36 cellular contexts compared by ENCODE assay signal in the genomic region with DNA sequence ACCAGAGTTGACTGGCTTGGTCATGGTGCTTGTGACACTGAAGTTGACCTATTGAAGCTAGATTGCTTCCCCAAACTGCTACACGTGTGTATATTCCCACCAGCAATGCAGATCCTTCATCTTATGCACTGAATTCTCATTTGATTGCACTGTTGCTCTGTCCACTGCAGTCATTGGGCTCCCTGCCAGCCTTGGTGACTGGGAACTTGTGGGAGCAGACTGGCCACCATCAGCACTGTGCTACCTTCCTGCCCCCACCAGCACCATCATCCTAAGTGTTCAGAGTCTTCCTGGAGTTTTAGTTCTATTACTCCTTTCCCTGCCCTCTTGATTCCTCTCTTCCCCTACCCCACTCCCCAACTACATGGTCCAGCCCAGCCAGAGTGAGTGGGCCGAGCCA.
"Had no signal": no experiment of that assay in that cellular context is flagged by ENCODE, and none has a peak within 500 bp of the region (broad histone marks: within the 10 kb centered on the region; RNA-seq: fewer than 3 reads in every experiment).

No MANE protein-coding gene starts in this region.

- H3K27me3 ChIP-seq: body of pancreas, cardiac muscle cell, gastrocnemius medialis, heart left ventricle had no signal

- H3K4me3 Mint-ChIP-seq: activated CD4-positive, alpha-beta memory T cell treated with anti-CD3 and anti-CD28 coated beads, Interleukin-2, amount 10 ng/mL, durations not matched to agents 7 days and 5 days; activated CD4-positive, alpha-beta T cell treated with anti-CD3 and anti-CD28 coated beads, Interleukin-2, amount 10 ng/mL, durations not matched to agents 7 days and 5 days; activated naive CD4-positive, alpha-beta T cell treated with anti-CD3 and anti-CD28 coated beads for 36 hours; activated naive CD4-positive, alpha-beta T cell treated with anti-CD3 and anti-CD28 coated beads, Interleukin-2, amount 50 U/mL, for 24 hours; activated naive CD8-positive, alpha-beta T cell treated with anti-CD3 and anti-CD28 coated beads for 36 hours; activated naive CD8-positive, alpha-beta T cell treated with anti-CD3 and anti-CD28 coated beads, Interleukin-2, amount 50 U/mL, for 24 hours; activated T-cell treated with anti-CD3 and anti-CD28 coated beads, Interleukin-2, amount 50 U/mL, for 4 hours; activated T-helper 1 cell treated with anti-CD3 and anti-CD28 coated beads, Interleukin-12 subunit alpha, Interleukin-12 subunit beta, Interleukin-2, Interleukin-4 antibody, amounts not matched to agents 30 ng/mL and 10 ng/mL and 1 ng/mL, durations not matched to agents 14 hours and 24 hours and 36 hours; central memory CD8-positive, alpha-beta T cell; dendritic cell treated with granulocyte-macrophage colony-stimulating factor and Interleukin-4, amounts not matched to agents 40 ng/mL and 50 ng/mL, for 4 days; endodermal cell; T-helper 17 cell; T-helper 2 cell treated with Interferon-gamma antibody and Interleukin-4, amounts not matched to agents 5 μg/mL and 100 μg/mL, for 36 hours; WTC11 had no signal

- H3K9me3 ChIP-seq: adrenal gland, body of pancreas, gastrocnemius medialis had no signal

- ATAC-seq: activated naive CD8-positive, alpha-beta T cell treated with anti-CD3 and anti-CD28 coated beads, Interleukin-2, amount 50 U/mL, for 24 hours; body of pancreas; esophagus mucosa; gastrocnemius medialis; heart left ventricle; T-helper 17 cell; WTC11 had no signal

- H3K9me3 Mint-ChIP-seq: activated CD4-positive, alpha-beta memory T cell treated with anti-CD3 and anti-CD28 coated beads, Interleukin-2, amount 10 ng/mL, durations not matched to agents 7 days and 5 days; activated CD4-positive, alpha-beta T cell treated with anti-CD3 and anti-CD28 coated beads, Interleukin-2, amount 10 ng/mL, durations not matched to agents 7 days and 5 days; activated naive CD4-positive, alpha-beta T cell treated with anti-CD3 and anti-CD28 coated beads for 36 hours; activated naive CD4-positive, alpha-beta T cell treated with anti-CD3 and anti-CD28 coated beads, Interleukin-2, amount 50 U/mL, for 24 hours; activated naive CD8-positive, alpha-beta T cell treated with anti-CD3 and anti-CD28 coated beads for 36 hours; activated naive CD8-positive, alpha-beta T cell treated with anti-CD3 and anti-CD28 coated beads, Interleukin-2, amount 50 U/mL, for 24 hours; activated T-helper 1 cell treated with anti-CD3 and anti-CD28 coated beads, Interleukin-12 subunit alpha, Interleukin-12 subunit beta, Interleukin-2, Interleukin-4 antibody, amounts not matched to agents 30 ng/mL and 10 ng/mL and 1 ng/mL, durations not matched to agents 14 hours and 24 hours and 36 hours; activated T-helper 2 cell treated with anti-CD3 and anti-CD28 coated beads, Interferon-gamma antibody, Interleukin-2, Interleukin-4, amounts not matched to agents 10 μg/mL and 5 μg/mL and 100 μg/mL, durations not matched to agents 14 hours and 24 hours and 36 hours; central memory CD8-positive, alpha-beta T cell; dendritic cell treated with granulocyte-macrophage colony-stimulating factor and Interleukin-4, amounts not matched to agents 40 ng/mL and 50 ng/mL, for 4 days; T-helper 2 cell treated with Interferon-gamma antibody and Interleukin-4, amounts not matched to agents 5 μg/mL and 100 μg/mL, for 36 hours; WTC11 had no signal

- H3K4me1 Mint-ChIP-seq: activated naive CD4-positive, alpha-beta T cell treated with anti-CD3 and anti-CD28 coated beads, Interleukin-2, amount 50 U/mL, for 24 hours; activated naive CD8-positive, alpha-beta T cell treated with anti-CD3 and anti-CD28 coated beads for 36 hours; central memory CD8-positive, alpha-beta T cell; endodermal cell; WTC11 had no signal

- H3K27me3 Mint-ChIP-seq: activated CD4-positive, alpha-beta memory T cell treated with anti-CD3 and anti-CD28 coated beads, Interleukin-2, amount 10 ng/mL, durations not matched to agents 7 days and 5 days; activated CD4-positive, alpha-beta T cell treated with anti-CD3 and anti-CD28 coated beads, Interleukin-2, amount 10 ng/mL, durations not matched to agents 7 days and 5 days; activated naive CD8-positive, alpha-beta T cell treated with anti-CD3 and anti-CD28 coated beads for 36 hours; activated naive CD8-positive, alpha-beta T cell treated with anti-CD3 and anti-CD28 coated beads, Interleukin-2, amount 50 U/mL, for 24 hours; central memory CD8-positive, alpha-beta T cell; dendritic cell treated with granulocyte-macrophage colony-stimulating factor and Interleukin-4, amounts not matched to agents 40 ng/mL and 50 ng/mL, for 4 days; T-helper 17 cell had no signal

- H3K36me3 Mint-ChIP-seq: activated naive CD4-positive, alpha-beta T cell treated with anti-CD3 and anti-CD28 coated beads, Interleukin-2, amount 50 U/mL, for 24 hours; activated naive CD8-positive, alpha-beta T cell treated with anti-CD3 and anti-CD28 coated beads for 36 hours; WTC11 had no signal

- H3K27ac Mint-ChIP-seq: activated CD4-positive, alpha-beta memory T cell treated with anti-CD3 and anti-CD28 coated beads, Interleukin-2, amount 10 ng/mL, durations not matched to agents 7 days and 5 days; activated CD4-positive, alpha-beta T cell treated with anti-CD3 and anti-CD28 coated beads, Interleukin-2, amount 10 ng/mL, durations not matched to agents 7 days and 5 days; activated naive CD4-positive, alpha-beta T cell treated with anti-CD3 and anti-CD28 coated beads for 36 hours; activated naive CD4-positive, alpha-beta T cell treated with anti-CD3 and anti-CD28 coated beads, Interleukin-2, amount 50 U/mL, for 24 hours; activated naive CD8-positive, alpha-beta T cell treated with anti-CD3 and anti-CD28 coated beads for 36 hours; activated naive CD8-positive, alpha-beta T cell treated with anti-CD3 and anti-CD28 coated beads, Interleukin-2, amount 50 U/mL, for 24 hours; activated T-helper 1 cell treated with anti-CD3 and anti-CD28 coated beads, Interleukin-12 subunit alpha, Interleukin-12 subunit beta, Interleukin-2, Interleukin-4 antibody, amounts not matched to agents 30 ng/mL and 10 ng/mL and 1 ng/mL, durations not matched to agents 14 hours and 24 hours and 36 hours; dendritic cell treated with granulocyte-macrophage colony-stimulating factor and Interleukin-4, amounts not matched to agents 40 ng/mL and 50 ng/mL, for 4 days; endodermal cell; T-helper 17 cell; T-helper 2 cell treated with Interferon-gamma antibody and Interleukin-4, amounts not matched to agents 5 μg/mL and 100 μg/mL, for 36 hours; WTC11 had no signal

- DNase-seq: activated CD4-positive, alpha-beta memory T cell treated with anti-CD3 and anti-CD28 coated beads, Interleukin-2, amount 10 ng/mL, durations not matched to agents 7 days and 5 days; activated CD4-positive, alpha-beta T cell treated with anti-CD3 and anti-CD28 coated beads for 1 hour; activated CD4-positive, alpha-beta T cell treated with anti-CD3 and anti-CD28 coated beads for 4 hours; activated CD4-positive, alpha-beta T cell treated with anti-CD3 and anti-CD28 coated beads, Interleukin-2, amount 10 ng/mL, durations not matched to agents 7 days and 5 days; activated CD4-positive, alpha-beta T cell treated with anti-CD3 and anti-CD28 coated beads, Interleukin-2, amount 50 U/mL, for 4 hours; activated CD8-positive, alpha-beta memory T cell treated with anti-CD3 and anti-CD28 coated beads, Interleukin-2, amount 50 U/mL, for 48 hours; activated effector memory CD4-positive, alpha-beta T cell treated with anti-CD3 and anti-CD28 coated beads, Interleukin-2, amount 50 U/mL, for 16 hours; activated naive CD4-positive, alpha-beta T cell treated with anti-CD3 and anti-CD28 coated beads for 36 hours; activated naive CD8-positive, alpha-beta T cell treated with anti-CD3 and anti-CD28 coated beads for 36 hours; activated naive CD8-positive, alpha-beta T cell treated with anti-CD3 and anti-CD28 coated beads, Interleukin-2, amount 50 U/mL, for 24 hours; activated T-cell treated with anti-CD3 and anti-CD28 coated beads for 4 hours; activated T-cell treated with anti-CD3 and anti-CD28 coated beads, Interleukin-2, amount 50 U/mL, for 4 hours; adrenal gland; amygdala; aorta; dorsolateral prefrontal cortex; effector memory CD4-positive, alpha-beta T cell; endodermal cell; foreskin fibroblast; gastrocnemius medialis; glutamatergic neuron; heart left ventricle; T-helper 1 cell; T-helper 17 cell; T1000 had no signal

- H3K27ac ChIP-seq: adrenal gland, body of pancreas, cardiac muscle cell, coronary artery, dorsolateral prefrontal cortex, gastrocnemius medialis, heart left ventricle had no signal

- H3K36me3 ChIP-seq: adrenal gland, cardiac muscle cell, gastrocnemius medialis, heart left ventricle had no signal

- H3K4me3 ChIP-seq: adrenal gland, body of pancreas, cardiac muscle cell, coronary artery, dorsolateral prefrontal cortex, gastrocnemius medialis, heart left ventricle had no signal

- H3K4me1 ChIP-seq: adrenal gland, body of pancreas, gastrocnemius medialis, heart left ventricle had no signal
